In the genomic region with DNA sequence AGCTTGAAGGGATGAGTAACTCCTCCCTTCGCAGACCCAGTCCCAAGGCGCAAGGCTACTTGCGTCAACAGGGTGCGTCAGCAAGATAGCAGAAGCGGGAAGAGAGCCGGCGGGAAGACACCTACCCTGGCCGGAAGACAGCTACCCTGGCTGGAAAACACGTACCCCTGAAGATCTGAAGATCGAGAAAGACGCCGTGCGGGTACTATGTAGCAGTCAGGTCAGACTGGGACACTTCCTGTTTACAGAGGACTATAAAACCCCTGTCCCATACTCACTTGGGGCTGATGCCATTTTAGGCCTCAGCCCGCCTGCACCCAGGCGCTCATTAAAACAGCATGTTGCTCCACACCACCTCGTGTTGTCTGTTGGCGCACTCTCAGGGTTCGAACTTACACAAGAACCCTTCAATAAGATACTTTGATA, we compare ENCODE assay signal across 27 cellular contexts.
"Had no signal": no experiment of that assay in that cellular context is flagged by ENCODE, and none has a peak within 500 bp of the region (broad histone marks: within the 10 kb centered on the region; RNA-seq: fewer than 3 reads in every experiment).

No MANE protein-coding gene starts in this region.

- H3K27me3 Mint-ChIP-seq: memory B cell; naive thymus-derived CD4-positive, alpha-beta T cell; stimulated activated memory B cell treated with anti-CD40 and anti-IgM and Interleukin-4, amounts not matched to agents 10 μg/mL and 1 μg/mL and 100 μg/mL, for 72 hours had no signal

- H3K36me3 ChIP-seq: neural progenitor cell, prostate gland, right atrium auricular region, spleen, thoracic aorta, tibial nerve, upper lobe of right lung, uterus had no signal

- DNase-seq: dermis blood vessel endothelial cell; effector CD4-positive, alpha-beta T cell; hypothalamus; immature natural killer cell; islet precursor cell; mucosa of descending colon; naive thymus-derived CD4-positive, alpha-beta T cell; nucleus accumbens; spleen; stimulated activated CD4-positive, alpha-beta T cell treated with anti-CD3 and anti-CD28 coated beads, Interleukin-4, amount 100 ng/mL, for 4 hours; stimulated activated naive CD8-positive, alpha-beta T cell treated with anti-CD3 and anti-CD28 coated beads, Interleukin-15, Interleukin-2, amounts not matched to agents 100 U/mL and 50 U/mL, for 24 hours; substantia nigra; upper lobe of right lung; uterus had no signal

- H3K9ac ChIP-seq: neural progenitor cell had no signal

- H3K4me1 Mint-ChIP-seq: immature natural killer cell; memory B cell; mesothelial cell of epicardium; nephron; stimulated activated memory B cell treated with anti-CD40 and anti-IgM and Interleukin-4, amounts not matched to agents 10 μg/mL and 1 μg/mL and 100 μg/mL, for 72 hours had no signal

- H3K27ac Mint-ChIP-seq: immature natural killer cell; memory B cell; mesothelial cell of epicardium; naive thymus-derived CD4-positive, alpha-beta T cell; nephron; neural progenitor cell; stimulated activated memory B cell treated with anti-CD40 and anti-IgM and Interleukin-4, amounts not matched to agents 10 μg/mL and 1 μg/mL and 100 μg/mL, for 72 hours had no signal

- H3K9me3 Mint-ChIP-seq: memory B cell; nephron; neural progenitor cell; stimulated activated memory B cell treated with anti-CD40 and anti-IgM and Interleukin-4, amounts not matched to agents 10 μg/mL and 1 μg/mL and 100 μg/mL, for 72 hours had no signal

- H3K4me3 Mint-ChIP-seq: immature natural killer cell; memory B cell; mesothelial cell of epicardium; naive thymus-derived CD4-positive, alpha-beta T cell; nephron; neural progenitor cell; stimulated activated memory B cell treated with anti-CD40 and anti-IgM and Interleukin-4, amounts not matched to agents 10 μg/mL and 1 μg/mL and 100 μg/mL, for 72 hours had no signal

- H3K4me1 ChIP-seq: neural progenitor cell, prostate gland, right atrium auricular region, spleen, tibial nerve, upper lobe of right lung, uterus had no signal

- H3K4me2 ChIP-seq: neural progenitor cell had no signal

- H2AFZ ChIP-seq: neural progenitor cell had no signal

- H3K9me3 ChIP-seq: mucosa of descending colon, prostate gland, right atrium auricular region, spleen, thoracic aorta, tibial nerve, upper lobe of right lung, uterus had no signal

- H3K27me3 ChIP-seq: neural progenitor cell, right atrium auricular region, spleen, tibial nerve, upper lobe of right lung, uterus had no signal

- H3K27ac ChIP-seq: coronary artery, neural progenitor cell, prostate gland, right atrium auricular region, skin epidermis, spleen, thoracic aorta, tibial nerve, upper lobe of right lung, uterus had no signal

- H3K36me3 Mint-ChIP-seq: immature natural killer cell; memory B cell; mesothelial cell of epicardium; neural progenitor cell; stimulated activated memory B cell treated with anti-CD40 and anti-IgM and Interleukin-4, amounts not matched to agents 10 μg/mL and 1 μg/mL and 100 μg/mL, for 72 hours had no signal

- ATAC-seq: left lobe of liver; mucosa of descending colon; naive thymus-derived CD4-positive, alpha-beta T cell; stimulated activated memory B cell treated with anti-CD40 and anti-IgM and Interleukin-4, amounts not matched to agents 10 μg/mL and 1 μg/mL and 100 μg/mL, for 72 hours; stimulated activated naive CD8-positive, alpha-beta T cell treated with anti-CD3 and anti-CD28 coated beads, Interleukin-15, Interleukin-2, amounts not matched to agents 100 U/mL and 50 U/mL, for 24 hours; upper lobe of right lung had no signal

- H3K4me3 ChIP-seq: coronary artery, lung, mucosa of descending colon, neural progenitor cell, prostate gland, right atrium auricular region, skin epidermis, spleen, thoracic aorta, tibial nerve, upper lobe of right lung, uterus had no signal
